8 cellular contexts compared by ENCODE assay signal in the genomic region with DNA sequence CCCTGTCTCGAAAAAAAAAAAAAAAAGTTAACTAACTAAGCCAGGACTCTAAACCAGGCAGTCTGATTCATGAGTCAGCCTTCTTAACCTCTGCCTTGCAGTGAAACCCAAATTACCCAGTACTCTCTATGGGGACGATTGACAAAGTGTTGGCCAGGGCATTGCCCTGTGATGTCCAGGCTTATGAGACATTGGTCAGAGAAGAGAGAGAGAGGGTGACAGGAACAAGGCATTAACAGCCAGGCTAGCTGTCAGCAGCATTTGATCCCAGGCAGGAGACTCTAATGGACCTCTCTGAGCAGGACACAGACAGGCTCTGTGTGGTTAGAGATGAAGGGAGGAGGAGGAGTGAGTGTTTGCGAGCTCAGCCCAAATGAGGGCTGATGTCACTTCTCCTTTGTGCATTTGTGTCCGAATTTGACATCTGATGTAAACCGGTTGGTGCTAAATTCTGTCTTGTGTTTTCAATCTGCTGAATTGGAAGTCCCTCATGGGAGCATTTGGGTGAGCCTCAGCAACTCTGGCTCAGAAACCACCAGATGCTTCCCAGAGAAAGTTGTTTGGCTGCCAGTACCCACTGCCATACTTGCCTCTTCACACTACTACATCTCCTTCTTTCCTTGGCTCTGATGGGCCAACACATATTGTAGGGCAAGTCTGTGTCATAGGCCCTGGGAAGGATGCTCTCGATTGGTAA. TPM values are rescaled to one million over a fixed set of nuclear protein-coding genes. Genes with fewer than 3 reads are reported as not detected.
DNase-seq lines count a peak whose midpoint lies in the region; ATAC-seq lines count a peak whose summit lies in the region.

No MANE protein-coding gene starts in this region.

- DNase-seq in SKM-1 treated with dmso at 0.1 percent for 144 hours (lab: John Stamatoyannopoulos, UW; ENCODE audit: unreplicated experiment) = peak; percentile 20
- no peak for DNase-seq in SKM-1 (lab: John Stamatoyannopoulos, UW; ENCODE audit: unreplicated experiment)
- DNase-seq in SW480 (ENCODE audit: low spot score) = peak; percentile 50
- peak; percentile 46 for DNase-seq in ecto neural progenitor cell (ENCODE audit: low spot score)
- DNase-seq in myocyte (ENCODE audit: low read depth) = peak; percentile 97
- no peak for DNase-seq in GDM1 (lab: John Stamatoyannopoulos, UW)
- no peak for DNase-seq in GF-D8 (lab: John Stamatoyannopoulos, UW)

- ATAC-seq in HG03064 (IDR thresholded peaks at IDR 0.05; ENCODE audit: low read depth, unreplicated experiment) = peak; percentile 36

RNA-seq across cellular contexts. Expression of gene MYL4, which starts 4.3 kb away (rescaled TPM):
- total RNA-seq in myocyte = 1,048 and 1,135 TPM in 2 replicates
- 1,386 TPM for polyA plus RNA-seq in myocyte (2012)

RNA-seq across cellular contexts. Expression of gene CDC27, which starts 15.8 kb away (rescaled TPM):
- 89.3 and 93.2 TPM in 2 replicates for total RNA-seq in myocyte
- polyA plus RNA-seq in myocyte (2012) = 49.5 TPM

RNA-seq across cellular contexts. Expression of gene ITGB3, which starts 48.8 kb away (rescaled TPM):
- 1.5 and 3.5 TPM in 2 replicates for total RNA-seq in myocyte
- polyA plus RNA-seq in myocyte (2012) = 2.5 TPM

Comparison
In these comparisons a context has a peak if more than half of its experiments do, and no peak if none do; other contexts are left out.
1. DNase-seq: peak in SKM-1 treated with dmso at 0.1 percent for 144 hours (single experiment), SW480 (single experiment), ecto neural progenitor cell (single experiment) and myocyte (single experiment); none in SKM-1 (single experiment), GDM1 (single experiment) and GF-D8 (single experiment).